1 cellular context compared by ENCODE assay signal in genomic region chr17:65175952-65176351, GRCh38.
TF ChIP-seq lines count a peak whose summit lies in the region.

No MANE protein-coding gene starts in this region.

TF ChIP-seq in IMR-90, 13 proteins besides CTCF, POLR2A, EP300 and RAD21 (continued from another document):
- no peak for TF ChIP-seq CHD1 (IDR thresholded peaks at IDR 0.05; ENCODE audit: low read depth, low read length)
- TF ChIP-seq MXI1 (IDR thresholded peaks at IDR 0.05; ENCODE audit: borderline replicate concordance, low read depth, low read length): no peak
- TF ChIP-seq RFX5 (IDR thresholded peaks at IDR 0.05; ENCODE audit: low read depth, low read length): no peak
- TF ChIP-seq MAZ (IDR thresholded peaks at IDR 0.05; ENCODE audit: borderline replicate concordance, low read depth, low read length): no peak
- TF ChIP-seq NFE2L2 (IDR thresholded peaks at IDR 0.05; ENCODE audit: low read depth, low read length): no peak
- no peak for TF ChIP-seq MAFK (IDR thresholded peaks at IDR 0.05; ENCODE audit: low read depth, low read length)
- TF ChIP-seq RCOR1 (IDR thresholded peaks at IDR 0.05; ENCODE audit: insufficient replicate concordance, low read length): no peak
- no peak for TF ChIP-seq CEBPB (IDR thresholded peaks at IDR 0.05; ENCODE audit: low read depth, low read length)
